ENCODE assay signal across 12 cellular contexts in genomic region chr16:89502319-89502843, GRCh38. TPM values are rescaled to one million over a fixed set of nuclear protein-coding genes. Genes with fewer than 3 reads are reported as not detected.
DNase-seq lines count a peak whose midpoint lies in the region; ATAC-seq, FAIRE-seq and TF ChIP-seq lines count a peak whose summit lies in the region.
"Had no signal": no experiment of that assay in that cellular context is flagged by ENCODE, and none has a peak within 500 bp of the region (broad histone marks: within the 10 kb centered on the region; RNA-seq: fewer than 3 reads in every experiment).

No MANE protein-coding gene starts in this region.

- no peak overlapping the region for H3K18ac ChIP-seq in trophoblast cell (ENCODE audit: low read length)

- no peak for FAIRE-seq in GM12891 (lab: Jason Lieb, UNC)
- FAIRE-seq: GM12878 had no signal

- H2BK5ac ChIP-seq in trophoblast cell (ENCODE audit: low read depth, low read length, poor library complexity): no peak overlapping the region

- H3K4me3 ChIP-seq in H7 (ENCODE audit: insufficient read depth, low read depth, low read length) (no peak overlapping the region), hepatocyte (no peak overlapping the region), trophoblast cell (ENCODE audit: low read depth, low read length) (no peak overlapping the region)
- H3K4me3 ChIP-seq: GM12878, right atrium auricular region had no signal

- H3K23ac ChIP-seq in trophoblast cell (ENCODE audit: low read length): no peak overlapping the region

- no peaks in the 10 kb centered on the region for H3K9me2 ChIP-seq in hepatocyte (replicated peaks; ENCODE audit: insufficient read depth)

- no peak overlapping the region for H2BK12ac ChIP-seq in trophoblast cell (ENCODE audit: low read length)

- no peaks in the 10 kb centered on the region for H3K9me3 ChIP-seq in hepatocyte (ENCODE audit: low read depth)
- H3K9me3 ChIP-seq in trophoblast cell (ENCODE audit: insufficient read depth, low read depth, low read length): no peaks in the 10 kb centered on the region
- H3K9me3 ChIP-seq: right atrium auricular region had no signal

- TF ChIP-seq CTCF in hepatocyte (IDR thresholded peaks at IDR 0.05; ENCODE audit: poor library complexity): no peak

- peaks cover 8% of the 10 kb centered on the region for H3K79me2 ChIP-seq in hepatocyte
- H3K79me2 ChIP-seq in trophoblast cell (ENCODE audit: control insufficient read depth, insufficient read depth, low read length, poor library complexity): no peaks in the 10 kb centered on the region

- WGBS in hepatocyte (ENCODE audit: low lambda C conversion rate, missing lambda C conversion rate): 44% methylated on average over 16 of the region's 16 CpGs
- WGBS in trophoblast cell (ENCODE audit: extremely low coverage, insufficient coverage, insufficient read length): no CpG with 5 or more reads among the region's 16 CpGs

- H4K8ac ChIP-seq in trophoblast cell (ENCODE audit: low read depth, low read length): no peak overlapping the region

- H3K27ac ChIP-seq in hepatocyte (peak overlapping the region; percentile 81), trophoblast cell (ENCODE audit: low read depth, low read length) (no peak overlapping the region)

- peaks cover 4% of the 10 kb centered on the region; the same call in 1 of the 2 replicates for H3K27me3 ChIP-seq in H7 (ENCODE audit: control insufficient read depth, insufficient read depth, low read length)
- H3K27me3 ChIP-seq in hepatocyte: no peaks in the 10 kb centered on the region
- H3K27me3 ChIP-seq in trophoblast cell (ENCODE audit: insufficient read depth, low read length): no peaks in the 10 kb centered on the region
- H3K27me3 ChIP-seq: right atrium auricular region had no signal

- no peaks in the 10 kb centered on the region for H4K20me1 ChIP-seq in hepatocyte (ENCODE audit: insufficient read depth, poor library complexity, severe bottlenecking)

- H3K4me2 ChIP-seq in hepatocyte (peak overlapping the region; percentile 7), trophoblast cell (ENCODE audit: low read length) (no peak overlapping the region)

- no peak overlapping the region for H2AFZ ChIP-seq in hepatocyte
- no peak overlapping the region for H2AFZ ChIP-seq in trophoblast cell (ENCODE audit: insufficient read depth, low read length, poor library complexity)

- H4K91ac ChIP-seq in trophoblast cell (ENCODE audit: low read depth, low read length): peak overlapping the region; percentile 43

- no peak overlapping the region for H3K9ac ChIP-seq in trophoblast cell (ENCODE audit: low read length)

- no peak overlapping the region for H4K12ac ChIP-seq in trophoblast cell (ENCODE audit: low read depth, low read length)

- no peak for ATAC-seq in HG03565 (IDR thresholded peaks at IDR 0.05; ENCODE audit: unreplicated experiment)
- ATAC-seq: GM12878 had no signal

- H2BK120ac ChIP-seq in trophoblast cell (ENCODE audit: insufficient read depth, low read length, poor library complexity): no peak overlapping the region

- TF ChIP-seq POLR2A in GM12891 (IDR thresholded peaks at IDR 0.05; ENCODE audit: low read depth, low read length): no peak

- DNase-seq in H7 (peak; percentile 41), SW480 (ENCODE audit: low spot score) (peak; percentile 62), hepatocyte (ENCODE audit: low spot score) (peak; percentile 86), trophoblast cell (peak; percentile 100), Ammon's horn (ENCODE audit: low spot score) (no peak), GM12891 (ENCODE audit: insufficient read length, low spot score) (no peak)
- DNase-seq in activated naive CD4-positive, alpha-beta T cell treated with Interleukin-2 at 50 U/mL for 16 hours: no peak
- DNase-seq: aorta, NCI-H510A had no signal

- H3K4ac ChIP-seq in trophoblast cell (ENCODE audit: low read depth, low read length): no peak overlapping the region

- H3K4me1 ChIP-seq in hepatocyte (ENCODE audit: insufficient read depth): peaks cover 27% of the 10 kb centered on the region
- H3K4me1 ChIP-seq in trophoblast cell (ENCODE audit: control insufficient read depth in 1 of 2, insufficient read depth in 2 of 2, low read length in 2 of 2): peaks cover 7 to 11% of the 10 kb centered on the region in 2 experiments

- H3K36me3 ChIP-seq in H7 (replicated peaks; ENCODE audit: control insufficient read depth, insufficient read depth, low read length) (no peaks in the 10 kb centered on the region), hepatocyte (replicated peaks; ENCODE audit: insufficient read depth, low read depth) (no peaks in the 10 kb centered on the region), trophoblast cell (ENCODE audit: control insufficient read depth in 1 of 2, insufficient read depth in 2 of 2, low read length in 2 of 2) (peaks cover 0 to 4% of the 10 kb centered on the region in 2 experiments)
- H3K36me3 ChIP-seq: right atrium auricular region had no signal

- no peak overlapping the region for H3K14ac ChIP-seq in trophoblast cell (ENCODE audit: low read length)

- no peaks in the 10 kb centered on the region for H3K79me1 ChIP-seq in trophoblast cell (ENCODE audit: low read length)

- no peak overlapping the region for H2AK5ac ChIP-seq in trophoblast cell (ENCODE audit: low read length)

TF ChIP-seq in GM12891, 5 proteins besides CTCF, POLR2A, EP300 and RAD21:
- TF ChIP-seq POLR2AphosphoS5 (IDR thresholded peaks at IDR 0.05; ENCODE audit: low read depth, low read length) (no peak), SPI1 (IDR thresholded peaks at IDR 0.05; ENCODE audit: low read depth, low read length) (no peak), PAX5 (IDR thresholded peaks at IDR 0.05; ENCODE audit: insufficient read depth, low read length, severe bottlenecking) (no peak), TAF1 (IDR thresholded peaks at IDR 0.05; ENCODE audit: low read depth, low read length) (no peak), POU2F2 (IDR thresholded peaks at IDR 0.05; ENCODE audit: low read depth, low read length) (no peak)
TF ChIP-seq in GM12891: peak in this region for 0.

RNA-seq across cellular contexts. Expression of gene SPG7, which starts 5.8 kb away (rescaled TPM):
- 120 and 161 TPM in 2 replicates for total RNA-seq in H7 (2014; rRNA removed; shearing (Covaris generic))
- 149 and 222 TPM in 2 replicates for total RNA-seq in hepatocyte
- 108 and 130 TPM in 2 replicates for polyA plus RNA-seq in hepatocyte
- polyA plus RNA-seq in trophoblast cell (2013): 43.6 and 45.1 TPM in 2 replicates
- 54.3 TPM for polyA plus RNA-seq in GM12891 (2012; ENCODE audit: low read depth, missing spikeins)

RNA-seq across cellular contexts. Expression of gene ANKRD11, which starts 12.0 kb away (rescaled TPM):
- 54.4 and 77.3 TPM in 2 replicates for total RNA-seq in H7 (2014; rRNA removed; shearing (Covaris generic))
- 48.7 and 50.6 TPM in 2 replicates for total RNA-seq in hepatocyte
- polyA plus RNA-seq in hepatocyte: 130 and 135 TPM in 2 replicates
- 101 and 102 TPM in 2 replicates for polyA plus RNA-seq in trophoblast cell (2013)
- polyA plus RNA-seq in GM12891 (2012; ENCODE audit: low read depth, missing spikeins): 50.7 TPM

RNA-seq across cellular contexts. Expression of gene RPL13, which starts 58.1 kb away (rescaled TPM):
- 6,334 and 6,497 TPM in 2 replicates for total RNA-seq in H7 (2014; rRNA removed; shearing (Covaris generic))
- 4,787 and 7,288 TPM in 2 replicates for total RNA-seq in hepatocyte
- 1,312 and 1,458 TPM in 2 replicates for polyA plus RNA-seq in hepatocyte
- polyA plus RNA-seq in trophoblast cell (2013): 2,265 and 2,343 TPM in 2 replicates
- polyA plus RNA-seq in GM12891 (2012; ENCODE audit: low read depth, missing spikeins): 4,929 TPM

Comparison
In these comparisons a context has a peak if more than half of its experiments do, and no peak if none do; other contexts are left out.
1. DNase-seq: peak in H7 (single experiment), SW480 (single experiment), hepatocyte (single experiment) and trophoblast cell (2 of 2); none in Ammon's horn (single experiment), GM12891 (single experiment) and activated naive CD4-positive, alpha-beta T cell treated with Interleukin-2 at 50 U/mL for 16 hours (single experiment).